Comparison of ENCODE assay signal across 8 cellular contexts in genomic region chrX:154748712-154749339, GRCh38. TPM values are rescaled to one million over a fixed set of nuclear protein-coding genes. Genes with fewer than 3 reads are reported as not detected.
DNase-seq lines count a peak whose midpoint lies in the region; ATAC-seq, FAIRE-seq and TF ChIP-seq lines count a peak whose summit lies in the region.

No MANE protein-coding gene starts in this region.

- intact Hi-C loops in endothelial cell of umbilical vein (cut with micrococcal nuclease) = loop anchor here (1.0 kb wide), 1 partner anchor 34 kb away; no protein-coding TSS in a partner anchor

- H3K9me3 ChIP-seq in HEK293 (ENCODE audit: control insufficient read depth, insufficient read depth, low read depth, low read length) (no peaks in the 10 kb centered on the region), endothelial cell of umbilical vein (replicated peaks; ENCODE audit: control insufficient read depth, insufficient read depth, low read length) (no peaks in the 10 kb centered on the region), muscle layer of duodenum (ENCODE audit: control insufficient read depth in 1 of 2, low read length in 2 of 2) (no peaks in the 10 kb centered on the region)

- no TSS peak for BruUV-seq in endothelial cell of umbilical vein (replicated peaks; lab: Mats Ljungman, UMichigan)

- H3K4me1 ChIP-seq in HEK293 (ENCODE audit: control insufficient read depth, insufficient read depth, low read length) (no peaks in the 10 kb centered on the region), endothelial cell of umbilical vein (ENCODE audit: control insufficient read depth, extremely low read depth, insufficient read depth, low read length) (peaks cover 6% of the 10 kb centered on the region), muscle layer of duodenum (ENCODE audit: control insufficient read depth in 1 of 2, insufficient read depth in 2 of 2, low read length in 2 of 2) (peaks cover 0 to 8% of the 10 kb centered on the region in 2 donors)

- DNase-seq in SKM-1 treated with dmso at 0.1 percent for 144 hours (lab: John Stamatoyannopoulos, UW; ENCODE audit: unreplicated experiment) = peak; percentile 41
- no peak for DNase-seq in SKM-1 (lab: John Stamatoyannopoulos, UW; ENCODE audit: unreplicated experiment)
- peak; percentile 38 for DNase-seq in NCI-H2227 treated with DMSO at 0.1 percent for 48 hours (lab: John Stamatoyannopoulos, UW)
- DNase-seq in activated CD4-positive, alpha-beta T cell treated with anti-CD3 and anti-CD28 coated beads, Interleukin-2, amount 50 U/mL, for 4 hours = peak; percentile 22 to 26
- peak; percentile 69 for DNase-seq in endothelial cell of umbilical vein (ENCODE audit: low read depth, low spot score)

- TF ChIP-seq CTCF in HEK293 (tag by site-specific recombination; IDR thresholded peaks at IDR 0.05) (peak; percentile 42; the same call in 1 of the 2 replicates), endothelial cell of umbilical vein (IDR thresholded peaks at IDR 0.05; ENCODE audit: extremely low read depth in 1 of 2, insufficient read depth in 1 of 2, low read depth in 1 of 2, low read length in 2 of 2) (peak; percentile 44 to 56)

- no peaks in the 10 kb centered on the region for H3K27me3 ChIP-seq in endothelial cell of umbilical vein (ENCODE audit: control insufficient read depth in 2 of 2, insufficient read depth in 2 of 2, low read length in 2 of 2)
- H3K27me3 ChIP-seq in muscle layer of duodenum (ENCODE audit: low read depth, low read length) = no peaks in the 10 kb centered on the region

- FAIRE-seq in endothelial cell of umbilical vein (lab: Jason Lieb, UNC) = peak; percentile 80

- H3K4me3 ChIP-seq in HEK293 (ENCODE audit: low read depth, low read length) (no peak overlapping the region), endothelial cell of umbilical vein (replicated peaks in 1 of 3; ENCODE audit: insufficient read depth in 1 of 3, low read depth in 1 of 3, low read length in 3 of 3) (no peak overlapping the region), muscle layer of duodenum (ENCODE audit: low read depth in 1 of 2, low read length in 2 of 2) (peak overlapping the region in 1 of 2 donors; percentile 74)

- POLR2A ChIA-PET in HEK293 (lab: Yijun Ruan, JAX) (interaction anchor here (0.5 to 4.2 kb wide), 3 partner anchors 14 to 31 kb away, joined by 4 to 22 read pairs (median 4); partner anchors contain the start of gene DKC1), endothelial cell of umbilical vein (lab: Charles Lee) (no interaction called here)

- TF ChIP-seq POLR2A in endothelial cell of umbilical vein (IDR thresholded peaks at IDR 0.05; ENCODE audit: low read depth, low read length) = no peak

- dilution Hi-C loops in endothelial cell of umbilical vein (cut with MboI; ENCODE audit: extremely low pct_ligation_motif_present, low sequenced_read_pairs) = no loop called here

- CTCF ChIA-PET in HEK293 (lab: Yijun Ruan, JAX) (interaction anchor here (0.5 to 4.0 kb wide), 37 partner anchors 8 to 1137 kb away, joined by 3 to 50 read pairs (median 5); partner anchors contain the start of genes DKC1 and SMIM9), endothelial cell of umbilical vein (lab: Charles Lee) (interaction anchor here (0.7 to 4.0 kb wide), 25 partner anchors 9 to 158 kb away, joined by 3 to 49 read pairs (median 5); partner anchors contain the start of genes DKC1, MPP1 and SMIM9)

- peak overlapping the region; percentile 55 for H3K4me2 ChIP-seq in endothelial cell of umbilical vein (ENCODE audit: insufficient read depth, low read length)

- H3K36me3 ChIP-seq in HEK293 (ENCODE audit: control insufficient read depth in 2 of 2, insufficient read depth in 1 of 2, low read length in 2 of 2) (no peaks in the 10 kb centered on the region), endothelial cell of umbilical vein (ENCODE audit: control insufficient read depth in 2 of 2, extremely low read depth in 1 of 2, insufficient read depth in 2 of 2, low read length in 2 of 2) (no peaks in the 10 kb centered on the region), muscle layer of duodenum (ENCODE audit: control insufficient read depth in 1 of 2, insufficient read depth in 2 of 2, low read length in 2 of 2) (no peaks in the 10 kb centered on the region)

- no peak overlapping the region for H3K27ac ChIP-seq in HEK293 (ENCODE audit: extremely low read depth, low read depth, low read length)
- peak overlapping the region; percentile 28 for H3K27ac ChIP-seq in endothelial cell of umbilical vein (ENCODE audit: insufficient read depth, low read depth, low read length)
- peak overlapping the region; percentile 39 for H3K27ac ChIP-seq in muscle layer of duodenum (ENCODE audit: low read length)

- no peaks in the 10 kb centered on the region for H3K9me1 ChIP-seq in endothelial cell of umbilical vein (replicated peaks; ENCODE audit: control insufficient read depth, extremely low read depth, insufficient read depth, low read length)

- no peaks in the 10 kb centered on the region for H3K79me2 ChIP-seq in endothelial cell of umbilical vein (ENCODE audit: control insufficient read depth, insufficient read depth, low read length)

- no peak overlapping the region for H3K9ac ChIP-seq in endothelial cell of umbilical vein (replicated peaks; ENCODE audit: extremely low read depth, insufficient read depth, low read length)

- no peaks in the 10 kb centered on the region for H4K20me1 ChIP-seq in endothelial cell of umbilical vein (replicated peaks; ENCODE audit: control insufficient read depth, extremely low read depth, insufficient read depth, low read length)

- no peak for ATAC-seq in HG03135 (IDR thresholded peaks at IDR 0.05; ENCODE audit: unreplicated experiment)

- H2AFZ ChIP-seq in endothelial cell of umbilical vein (ENCODE audit: low read depth, low read length) = peak overlapping the region; percentile 48

TF ChIP-seq in HEK293, 187 proteins besides CTCF, POLR2A, EP300 and RAD21:
- TF ChIP-seq HOXC10 (CRISPR knock-in tag; IDR thresholded peaks at IDR 0.05) (no peak), ZNF341 (tag by site-specific recombination; IDR thresholded peaks at IDR 0.05; ENCODE audit: low read depth) (peak; percentile 86), ZNF660 (tag by site-specific recombination; IDR thresholded peaks at IDR 0.05) (peak; percentile 63), ZNF654 (tag by site-specific recombination; IDR thresholded peaks at IDR 0.05; ENCODE audit: low read depth) (peak; percentile 85)

TF ChIP-seq in endothelial cell of umbilical vein, 7 proteins besides CTCF, POLR2A, EP300 and RAD21:
- TF ChIP-seq JUN (IDR thresholded peaks at IDR 0.05; ENCODE audit: borderline replicate concordance, insufficient read depth, insufficient read length, low read depth) = no peak
- no peak for TF ChIP-seq POLR2AphosphoS5 (IDR thresholded peaks at IDR 0.05; ENCODE audit: insufficient read depth, low read depth, low read length)
- TF ChIP-seq, protein P1, sequence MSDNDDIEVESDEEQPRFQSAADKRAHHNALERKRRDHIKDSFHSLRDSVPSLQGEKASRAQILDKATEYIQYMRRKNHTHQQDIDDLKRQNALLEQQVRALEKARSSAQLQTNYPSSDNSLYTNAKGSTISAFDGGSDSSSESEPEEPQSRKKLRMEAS (IDR thresholded peaks at IDR 0.05; ENCODE audit: insufficient read depth, insufficient read length) = no peak
- TF ChIP-seq EZH2 (IDR thresholded peaks at IDR 0.05; ENCODE audit: borderline replicate concordance, low read depth, low read length, severe bottlenecking) = no peak
- TF ChIP-seq FOS (IDR thresholded peaks at IDR 0.05; ENCODE audit: borderline replicate concordance, insufficient read depth, low read length) = no peak
- no peak for TF ChIP-seq MYC (IDR thresholded peaks at IDR 0.05; ENCODE audit: low read depth, low read length)
- TF ChIP-seq GATA2 (IDR thresholded peaks at IDR 0.05; ENCODE audit: insufficient read depth, insufficient read length, low read depth, low read length) = no peak

RNA-seq across cellular contexts. Expression of gene GAB3, which starts 2.1 kb away (rescaled TPM):
- 4.0 and 6.2 TPM in 2 replicates for total RNA-seq in endothelial cell of umbilical vein
- 6.0 and 6.1 TPM in 2 replicates for polyA plus RNA-seq in endothelial cell of umbilical vein
- 3.9 and 4.7 TPM in 2 replicates for polyA plus RNA-seq in endothelial cell of umbilical vein (2011; cell fraction: cytosol; rRNA removed)
- 31.6 and 35.6 TPM in 2 replicates for polyA plus RNA-seq in endothelial cell of umbilical vein (2011; cell fraction: nucleus; rRNA removed)
- polyA plus RNA-seq in endothelial cell of umbilical vein (2012) = 4.2 and 4.7 TPM in 2 replicates
- 13.8 and 19.6 TPM in 2 replicates for polyA minus RNA-seq in endothelial cell of umbilical vein
- polyA minus RNA-seq in endothelial cell of umbilical vein (2011; cell fraction: cytosol; rRNA and poly(A)+ RNA removed) = not detected
- polyA minus RNA-seq in endothelial cell of umbilical vein (2011; cell fraction: nucleus; rRNA and poly(A)+ RNA removed) = 13.5 and 19.1 TPM in 2 replicates

RNA-seq across cellular contexts. Expression of gene DKC1, which starts 13.8 kb away (rescaled TPM):
- total RNA-seq in endothelial cell of umbilical vein = 63.7 and 69.1 TPM in 2 replicates
- 19.4 and 28.6 TPM in 2 replicates for polyA plus RNA-seq in endothelial cell of umbilical vein
- 41.5 and 45.2 TPM in 2 replicates for polyA plus RNA-seq in endothelial cell of umbilical vein (2011; cell fraction: cytosol; rRNA removed)
- polyA plus RNA-seq in endothelial cell of umbilical vein (2011; cell fraction: nucleus; rRNA removed) = 67.2 and 94.8 TPM in 2 replicates
- polyA plus RNA-seq in endothelial cell of umbilical vein (2012) = 60.0 and 85.3 TPM in 2 replicates
- 62.1 and 66.3 TPM in 2 replicates for polyA minus RNA-seq in endothelial cell of umbilical vein
- polyA minus RNA-seq in endothelial cell of umbilical vein (2011; cell fraction: cytosol; rRNA and poly(A)+ RNA removed) = 57.0 TPM
- polyA minus RNA-seq in endothelial cell of umbilical vein (2011; cell fraction: nucleus; rRNA and poly(A)+ RNA removed) = 30.6 and 52.1 TPM in 2 replicates

RNA-seq across cellular contexts. Expression of gene MPP1, which starts 56.5 kb away (rescaled TPM):
- total RNA-seq in endothelial cell of umbilical vein = 27.0 and 32.3 TPM in 2 replicates
- polyA plus RNA-seq in endothelial cell of umbilical vein = 22.1 and 23.0 TPM in 2 replicates
- 28.7 and 30.8 TPM in 2 replicates for polyA plus RNA-seq in endothelial cell of umbilical vein (2011; cell fraction: cytosol; rRNA removed)
- polyA plus RNA-seq in endothelial cell of umbilical vein (2011; cell fraction: nucleus; rRNA removed) = 61.9 and 67.2 TPM in 2 replicates
- 30.5 and 34.4 TPM in 2 replicates for polyA plus RNA-seq in endothelial cell of umbilical vein (2012)
- polyA minus RNA-seq in endothelial cell of umbilical vein = 27.6 and 33.9 TPM in 2 replicates
- 3.5 TPM for polyA minus RNA-seq in endothelial cell of umbilical vein (2011; cell fraction: cytosol; rRNA and poly(A)+ RNA removed)
- 19.2 and 26.0 TPM in 2 replicates for polyA minus RNA-seq in endothelial cell of umbilical vein (2011; cell fraction: nucleus; rRNA and poly(A)+ RNA removed)
